ENCODE assay signal across 25 cellular contexts in the genomic region with DNA sequence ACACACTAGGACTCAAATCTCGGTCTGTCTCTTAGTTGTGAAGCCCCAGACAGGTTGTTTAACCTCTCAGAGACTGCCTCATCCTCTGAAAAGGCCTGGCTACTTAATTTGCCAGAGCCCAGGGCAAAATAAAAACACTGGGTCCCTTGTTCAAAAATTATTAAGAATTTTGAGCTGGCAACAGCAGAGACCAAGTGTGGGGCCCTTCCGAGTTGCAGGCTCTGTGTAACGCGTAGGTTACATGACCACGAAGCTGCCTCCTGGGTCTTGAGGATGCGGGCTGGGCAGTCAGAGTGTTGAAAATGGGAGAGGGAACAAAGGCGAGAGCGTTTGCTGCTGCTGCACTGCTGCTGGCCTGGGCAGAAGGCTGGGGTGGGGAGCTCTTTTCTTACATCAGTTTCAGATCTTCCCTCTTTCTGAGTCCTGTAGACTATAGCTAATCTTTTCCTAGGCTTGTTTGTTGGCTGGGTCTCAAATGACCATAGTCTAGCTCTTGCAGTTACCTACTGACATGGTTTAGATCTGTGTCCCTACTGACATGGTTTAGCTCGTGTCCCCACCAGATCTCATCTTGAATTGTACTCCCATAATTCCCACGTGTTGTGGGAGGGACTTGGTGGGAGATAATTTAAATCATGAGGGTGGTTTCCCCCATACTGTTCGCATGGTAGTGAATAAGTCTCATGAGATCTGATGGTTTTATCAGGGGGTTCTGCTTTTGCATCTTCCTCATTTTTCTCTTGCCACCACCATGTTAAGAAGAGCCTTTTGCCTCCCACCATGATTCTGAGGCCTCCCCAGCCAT. TPM values are rescaled to one million over a fixed set of nuclear protein-coding genes. Genes with fewer than 3 reads are reported as not detected.
DNase-seq lines count a peak whose midpoint lies in the region; ATAC-seq, FAIRE-seq and TF ChIP-seq lines count a peak whose summit lies in the region.
"Had no signal": no experiment of that assay in that cellular context is flagged by ENCODE, and none has a peak within 500 bp of the region (broad histone marks: within the 10 kb centered on the region; RNA-seq: fewer than 3 reads in every experiment).

No MANE protein-coding gene starts in this region.

- BruUV-seq in mammary epithelial cell (replicated peaks; lab: Mats Ljungman, UMichigan), result no TSS peak
- BruUV-seq in MCF 10A (replicated peaks; lab: Mats Ljungman, UMichigan), result no TSS peak

- H3K79me2 ChIP-seq in mammary epithelial cell (ENCODE audit: insufficient read depth, low read length), result no peaks in the 10 kb centered on the region

- no peak for TF ChIP-seq CTCF in mammary epithelial cell (conservative IDR thresholded peaks at IDR 0.05 in 1 of 2, IDR thresholded peaks at IDR 0.05 in 1 of 2; ENCODE audit: extremely low read depth in 1 of 2, insufficient read depth in 1 of 2, low read depth in 1 of 2, low read length in 2 of 2)
- no peak for TF ChIP-seq CTCF in MCF 10A (IDR thresholded peaks at IDR 0.05; ENCODE audit: unreplicated experiment)
- TF ChIP-seq CTCF in lower lobe of right lung (IDR thresholded peaks at IDR 0.05), result no peak
- no peak for TF ChIP-seq CTCF in ovary (IDR thresholded peaks at IDR 0.05)

- intact Hi-C loops in mammary epithelial cell (cut with micrococcal nuclease) (no loop called here), MCF 10A (cut with micrococcal nuclease) (no loop called here), lower lobe of right lung (cut with DNase I) (no loop called here), ovary (cut with DNase I) (loop anchor here in 1 of 4 donors (10.0 kb wide), 1 partner anchor 129 kb away; no protein-coding TSS in a partner anchor)

- CTCF ChIA-PET in mammary epithelial cell (lab: Charles Lee; ENCODE audit: low non-redundant PET) (no interaction called here), MCF 10A (lab: Yijun Ruan, JAX) (interaction anchor here (0.5 to 1.3 kb wide), 3 partner anchors 13 to 134 kb away, joined by 3 read pairs; no protein-coding TSS in a partner anchor)

- peaks cover 10% of the 10 kb centered on the region for H3K9me3 Mint-ChIP-seq in MCF 10A (ENCODE audit: unreplicated experiment)
- H3K9me3 Mint-ChIP-seq: IgD-negative memory B cell had no signal

- H3K9ac ChIP-seq in mammary epithelial cell (ENCODE audit: insufficient read depth, low read length), result no peak overlapping the region

- H3K36me3 Mint-ChIP-seq in MCF 10A (ENCODE audit: insufficient read depth, unreplicated experiment), result peaks cover 8% of the 10 kb centered on the region
- H3K36me3 Mint-ChIP-seq: CD4-positive, CD25-positive, alpha-beta regulatory T cell had no signal

- no peak for FAIRE-seq in frontal cortex (lab: Jason Lieb, UNC)
- FAIRE-seq: HTR-8/SVneo, RCC 7860 had no signal

- WGBS in mammary epithelial cell (ENCODE audit: low coverage, missing lambda C conversion rate), result 47% methylated on average over 11 of the region's 11 CpGs
- 80 to 85% (median 81%) methylated on average over 11 of the region's 11 CpGs for WGBS in ovary, 3 donors

- H3K4me3 Mint-ChIP-seq in MCF 10A (ENCODE audit: unreplicated experiment), result no peak overlapping the region
- H3K4me3 Mint-ChIP-seq: CD4-positive, CD25-positive, alpha-beta regulatory T cell; IgD-negative memory B cell had no signal

- peaks cover 6% of the 10 kb centered on the region for H3K4me1 Mint-ChIP-seq in MCF 10A (ENCODE audit: insufficient read depth, unreplicated experiment)
- H3K4me1 Mint-ChIP-seq: IgD-negative memory B cell had no signal

- dilution Hi-C loops in mammary epithelial cell (cut with HindIII; ENCODE audit: low sequenced_read_pairs), result no loop called here

- H3K4me2 ChIP-seq in mammary epithelial cell (ENCODE audit: insufficient read depth, low read depth, low read length), result no peak overlapping the region

- H3K9me3 ChIP-seq in mammary epithelial cell (replicated peaks; ENCODE audit: insufficient read depth, low read length) (no peaks in the 10 kb centered on the region), lower lobe of right lung (peaks cover under 1% of the 10 kb centered on the region), ovary (no peaks in the 10 kb centered on the region)
- H3K9me3 ChIP-seq: SJSA1 had no signal

- H3K4me3 ChIP-seq in mammary epithelial cell (replicated peaks in 1 of 3; ENCODE audit: insufficient read depth in 1 of 3, low read depth in 2 of 3, low read length in 3 of 3) (no peak overlapping the region), lower lobe of right lung (no peak overlapping the region), ovary (no peak overlapping the region)
- H3K4me3 ChIP-seq: SJSA1 had no signal

- ATAC-seq in lower lobe of right lung (peak; percentile 16 to 35), GM21576 (IDR thresholded peaks at IDR 0.05; ENCODE audit: unreplicated experiment) (no peak), HG03565 (IDR thresholded peaks at IDR 0.05; ENCODE audit: unreplicated experiment) (no peak)

- H2AFZ ChIP-seq in mammary epithelial cell (ENCODE audit: low read depth, low read length), result peak overlapping the region; percentile 40

- POLR2A ChIA-PET in MCF 10A (lab: Yijun Ruan, JAX), result interaction anchor here (1.4 kb wide), 1 partner anchor 35 kb away, joined by 3 read pairs; no protein-coding TSS in a partner anchor

- H3K27ac ChIP-seq in mammary epithelial cell (ENCODE audit: insufficient read depth, low read depth, low read length), result no peak overlapping the region
- H3K27ac ChIP-seq in lower lobe of right lung, result no peak overlapping the region
- no peak overlapping the region for H3K27ac ChIP-seq in ovary
- H3K27ac ChIP-seq: SJSA1 had no signal

- no peak overlapping the region for H3K27ac Mint-ChIP-seq in MCF 10A (ENCODE audit: low read depth, unreplicated experiment)
- H3K27ac Mint-ChIP-seq: IgD-negative memory B cell had no signal

- H3K27me3 ChIP-seq in mammary epithelial cell (ENCODE audit: insufficient read depth, low read length) (no peaks in the 10 kb centered on the region), lower lobe of right lung (ENCODE audit: low read depth) (peaks cover 3% of the 10 kb centered on the region), ovary (no peaks in the 10 kb centered on the region)
- H3K27me3 ChIP-seq: SJSA1 had no signal

- no peaks in the 10 kb centered on the region for H4K20me1 ChIP-seq in mammary epithelial cell (ENCODE audit: insufficient read depth, low read length)

- no peak for DNase-seq in mammary epithelial cell
- no peak for DNase-seq in MCF 10A (ENCODE audit: unreplicated experiment)
- peak; percentile 60 for DNase-seq in OCI-M1 (lab: John Stamatoyannopoulos, UW)
- no peak for DNase-seq in lower lobe of right lung
- DNase-seq in frontal cortex (ENCODE audit: low spot score in 2 of 2), result no peak
- DNase-seq in ovary, result no peak
- DNase-seq: AML-193; CD4-positive, CD25-positive, alpha-beta regulatory T cell; COR-L47; DMS 273 treated with DMSO at 0.1 percent for 48 hours; DMS79 treated with DMSO at 0.1 percent for 48 hours; H7; MM.1S; NCI-H1105 treated with DMSO at 0.1 percent for 48 hours; NCI-H2081; NCI-H2171 treated with DMSO at 0.1 percent for 48 hours; NCI-H524 treated with DMSO at 0.1 percent for 48 hours; NCI-H82 had no signal

- in situ Hi-C loops in mammary epithelial cell (cut with MboI; ENCODE audit: low sequenced_read_pairs in 2 of 2), result no loop called here

- H3K4me1 ChIP-seq in mammary epithelial cell (ENCODE audit: insufficient read depth, low read length), result no peaks in the 10 kb centered on the region
- H3K4me1 ChIP-seq in lower lobe of right lung, result no peaks in the 10 kb centered on the region
- no peaks in the 10 kb centered on the region for H3K4me1 ChIP-seq in ovary (ENCODE audit: insufficient read depth)
- H3K4me1 ChIP-seq: SJSA1 had no signal

- TF ChIP-seq POLR2A in ovary (IDR thresholded peaks at IDR 0.05), result no peak

- no peaks in the 10 kb centered on the region for H3K36me3 ChIP-seq in mammary epithelial cell (ENCODE audit: insufficient read depth, low read length)
- no peaks in the 10 kb centered on the region for H3K36me3 ChIP-seq in lower lobe of right lung
- no peaks in the 10 kb centered on the region for H3K36me3 ChIP-seq in ovary
- H3K36me3 ChIP-seq: SJSA1 had no signal

- no peaks in the 10 kb centered on the region for H3K27me3 Mint-ChIP-seq in MCF 10A (ENCODE audit: insufficient read depth, unreplicated experiment)
- H3K27me3 Mint-ChIP-seq: CD4-positive, CD25-positive, alpha-beta regulatory T cell had no signal

- TF ChIP-seq EP300 in ovary (IDR thresholded peaks at IDR 0.05), result no peak

RNA-seq across cellular contexts. Expression of a gene that starts 49.9 kb away (rescaled TPM):
- total RNA-seq in mammary epithelial cell, result under 1 TPM in 1 of 2 donors, not detected in 1; 0.33 TPM
- 0.11 TPM for polyA plus RNA-seq in mammary epithelial cell
- polyA minus RNA-seq in mammary epithelial cell, result not detected
- not detected in 2 replicates for total RNA-seq in MCF 10A (2022)
- 217 TPM for total RNA-seq in lower lobe of right lung
- 24.1 TPM for total RNA-seq in frontal cortex
- 10 to 100 TPM in 3 of 7 donors, 1 to 10 TPM in 4; 2.9 to 18.2 (median 7.5) TPM for total RNA-seq in ovary
- 10 to 100 TPM; 12.2 to 63.5 TPM for polyA plus RNA-seq in ovary
- total RNA-seq: A172, H7 had no signal
- polyA plus RNA-seq: IgD-negative memory B cell had no signal

Comparison
In these comparisons a context has a peak if more than half of its experiments do, and no peak if none do; other contexts are left out.
1. ATAC-seq: peak in lower lobe of right lung (2 of 2); none in GM21576 (single experiment) and HG03565 (single experiment).